ENCODE assay signal across 24 cellular contexts in the genomic region with DNA sequence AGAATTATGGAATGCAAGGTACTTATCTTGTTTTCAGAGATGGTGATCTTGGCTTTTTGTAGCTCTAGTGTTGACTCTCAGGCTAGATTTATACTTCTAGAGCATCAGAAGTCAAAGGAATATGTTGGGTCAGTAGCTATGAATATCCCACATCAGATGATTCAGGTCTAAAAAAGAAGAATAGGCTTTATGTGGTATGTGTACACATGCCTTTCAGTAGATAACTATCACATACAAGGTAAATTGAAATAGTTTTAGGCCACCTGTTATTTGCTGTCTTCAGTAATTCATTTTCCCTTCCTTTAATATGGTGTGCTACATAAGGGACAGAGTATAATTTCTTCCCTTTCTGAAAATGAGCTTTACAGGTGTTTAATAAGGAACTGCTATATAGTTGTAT.
A peak's percentile ranks its signal among the peaks of the same experiment; 100 is the strongest.
DNase-seq lines count a peak whose midpoint lies in the region; ATAC-seq, FAIRE-seq and TF ChIP-seq lines count a peak whose summit lies in the region.
"Had no signal": no experiment of that assay in that cellular context is flagged by ENCODE, and none has a peak within 500 bp of the region (broad histone marks: within the 10 kb centered on the region; RNA-seq: fewer than 3 reads in every experiment).

No MANE protein-coding gene starts in this region.

- H3K4me1 ChIP-seq in kidney (ENCODE audit: control insufficient read depth in 1 of 2, insufficient read depth in 1 of 2, low read depth in 1 of 2, low read length in 2 of 2) = no peaks in the 10 kb centered on the region
- peaks cover 0 to 3% of the 10 kb centered on the region in 2 donors for H3K4me1 ChIP-seq in adrenal gland (replicated peaks in 1 of 2)
- H3K4me1 ChIP-seq: BLaER1 treated with 17β-estradiol and CSF1 and Interleukin-3, amounts not matched to agents 10 nM and 100 nM had no signal

- peaks cover 3% of the 10 kb centered on the region for H3K36me3 Mint-ChIP-seq in T-helper 17 cell (ENCODE audit: low read depth)

- intact Hi-C loops in kidney (cut with DNase I) (no loop called here), adrenal gland (cut with DNase I) (no loop called here)

- DNase-seq in GM12891 (ENCODE audit: insufficient read length, low spot score) = no peak
- peak; percentile 34 for DNase-seq in NCI-H146 (lab: John Stamatoyannopoulos, UW)
- DNase-seq in T-helper 17 cell = no peak
- peak; percentile 18 for DNase-seq in myocyte (ENCODE audit: low read depth)
- no peak for DNase-seq in AML-193 (lab: John Stamatoyannopoulos, UW)
- no peak for DNase-seq in kidney
- no peak for DNase-seq in adrenal gland
- DNase-seq in ecto neural progenitor cell (ENCODE audit: low spot score) = no peak
- DNase-seq: BE2C; CD4-positive, alpha-beta T cell; CD8-positive, alpha-beta memory T cell; DMS 273 treated with DMSO at 0.1 percent for 48 hours; DMS79; EL; GDM1; GM23248; H7; HCEC 1CT had no signal

- TF ChIP-seq POLR2A in GM12891 (IDR thresholded peaks at IDR 0.05; ENCODE audit: low read depth, low read length) = no peak
- TF ChIP-seq POLR2A in adrenal gland (IDR thresholded peaks at IDR 0.05) = no peak

- H3K27ac Mint-ChIP-seq in T-helper 17 cell = peak overlapping the region; percentile 14
- H3K27ac Mint-ChIP-seq: CD14-positive monocyte; CD4-positive, alpha-beta T cell; CD8-positive, alpha-beta memory T cell had no signal

- FAIRE-seq in GM12891 (lab: Jason Lieb, UNC) (peak; percentile 31), kidney (lab: Jason Lieb, UNC) (no peak)
- FAIRE-seq: A204.1, GM12878, H1 had no signal

- no peaks in the 10 kb centered on the region for H3K27me3 ChIP-seq in adrenal gland
- H3K27me3 ChIP-seq: BE2C; BLaER1 treated with 17β-estradiol and CSF1 and Interleukin-3, amounts not matched to agents 10 nM and 100 nM had no signal

- ATAC-seq in T-helper 17 cell = no peak
- ATAC-seq: GM12878 had no signal

- no peaks in the 10 kb centered on the region for H3K36me3 ChIP-seq in kidney (ENCODE audit: control insufficient read depth in 1 of 2, insufficient read depth in 2 of 2, low read length in 2 of 2)
- H3K36me3 ChIP-seq in adrenal gland (replicated peaks in 1 of 2) = no peaks in the 10 kb centered on the region
- H3K36me3 ChIP-seq: BE2C had no signal

- no peaks in the 10 kb centered on the region for H3K9me3 ChIP-seq in T-helper 17 cell (ENCODE audit: control insufficient read depth, low read length, poor library complexity, severe bottlenecking)
- H3K9me3 ChIP-seq in kidney (ENCODE audit: control insufficient read depth in 1 of 2, low read length in 2 of 2) = no peaks in the 10 kb centered on the region
- no peaks in the 10 kb centered on the region for H3K9me3 ChIP-seq in adrenal gland (replicated peaks in 1 of 3)
- H3K9me3 ChIP-seq: BE2C; BLaER1 treated with 17β-estradiol and CSF1 and Interleukin-3, amounts not matched to agents 10 nM and 100 nM had no signal

- no peaks in the 10 kb centered on the region for H3K27me3 Mint-ChIP-seq in T-helper 17 cell
- H3K27me3 Mint-ChIP-seq: CD4-positive, alpha-beta T cell; CD8-positive, alpha-beta memory T cell had no signal

- H3K4me1 Mint-ChIP-seq in T-helper 17 cell = no peaks in the 10 kb centered on the region
- H3K4me1 Mint-ChIP-seq: CD14-positive monocyte had no signal

- H3K27ac ChIP-seq in kidney (ENCODE audit: low read depth in 2 of 2, low read length in 2 of 2) (no peak overlapping the region), adrenal gland (no peak overlapping the region)
- H3K27ac ChIP-seq: 22Rv1; BLaER1 treated with 17β-estradiol and CSF1 and Interleukin-3, amounts not matched to agents 10 nM and 100 nM; GM23248 had no signal

- no peak for TF ChIP-seq CTCF in kidney (IDR thresholded peaks at IDR 0.05; ENCODE audit: borderline replicate concordance, extremely low read depth, insufficient read depth)
- no peak for TF ChIP-seq CTCF in adrenal gland (IDR thresholded peaks at IDR 0.05)

- no peak overlapping the region for H3K9ac ChIP-seq in kidney (ENCODE audit: low read length in 2 of 2)
- H3K9ac ChIP-seq: BLaER1 treated with 17β-estradiol and CSF1 and Interleukin-3, amounts not matched to agents 10 nM and 100 nM; GM23248 had no signal

- H3K4me3 Mint-ChIP-seq in T-helper 17 cell = no peak overlapping the region
- H3K4me3 Mint-ChIP-seq: CD14-positive monocyte; CD4-positive, alpha-beta T cell; CD8-positive, alpha-beta memory T cell had no signal

- H3K4me3 ChIP-seq in kidney (ENCODE audit: low read length in 2 of 2) (no peak overlapping the region), adrenal gland (no peak overlapping the region)
- H3K4me3 ChIP-seq: BLaER1 treated with 17β-estradiol and CSF1 and Interleukin-3, amounts not matched to agents 10 nM and 100 nM; GM12878; GM23248 had no signal

TF ChIP-seq in GM12891, 5 proteins besides CTCF, POLR2A, EP300 and RAD21:
- TF ChIP-seq POLR2AphosphoS5 (IDR thresholded peaks at IDR 0.05; ENCODE audit: low read depth, low read length) (no peak), PAX5 (IDR thresholded peaks at IDR 0.05; ENCODE audit: insufficient read depth, low read length, severe bottlenecking) (no peak), SPI1 (IDR thresholded peaks at IDR 0.05; ENCODE audit: low read depth, low read length) (no peak), TAF1 (IDR thresholded peaks at IDR 0.05; ENCODE audit: low read depth, low read length) (no peak), POU2F2 (IDR thresholded peaks at IDR 0.05; ENCODE audit: low read depth, low read length) (no peak)

Comparison
In these comparisons a context has a peak if more than half of its experiments do, and no peak if none do; other contexts are left out.
1. DNase-seq: peak in NCI-H146 (single experiment) and myocyte (single experiment); none in GM12891 (single experiment), T-helper 17 cell (0 of 3), AML-193 (0 of 2), kidney (single experiment), adrenal gland (0 of 7) and ecto neural progenitor cell (single experiment).